ENCODE assay signal across 1 cellular context in the genomic region with DNA sequence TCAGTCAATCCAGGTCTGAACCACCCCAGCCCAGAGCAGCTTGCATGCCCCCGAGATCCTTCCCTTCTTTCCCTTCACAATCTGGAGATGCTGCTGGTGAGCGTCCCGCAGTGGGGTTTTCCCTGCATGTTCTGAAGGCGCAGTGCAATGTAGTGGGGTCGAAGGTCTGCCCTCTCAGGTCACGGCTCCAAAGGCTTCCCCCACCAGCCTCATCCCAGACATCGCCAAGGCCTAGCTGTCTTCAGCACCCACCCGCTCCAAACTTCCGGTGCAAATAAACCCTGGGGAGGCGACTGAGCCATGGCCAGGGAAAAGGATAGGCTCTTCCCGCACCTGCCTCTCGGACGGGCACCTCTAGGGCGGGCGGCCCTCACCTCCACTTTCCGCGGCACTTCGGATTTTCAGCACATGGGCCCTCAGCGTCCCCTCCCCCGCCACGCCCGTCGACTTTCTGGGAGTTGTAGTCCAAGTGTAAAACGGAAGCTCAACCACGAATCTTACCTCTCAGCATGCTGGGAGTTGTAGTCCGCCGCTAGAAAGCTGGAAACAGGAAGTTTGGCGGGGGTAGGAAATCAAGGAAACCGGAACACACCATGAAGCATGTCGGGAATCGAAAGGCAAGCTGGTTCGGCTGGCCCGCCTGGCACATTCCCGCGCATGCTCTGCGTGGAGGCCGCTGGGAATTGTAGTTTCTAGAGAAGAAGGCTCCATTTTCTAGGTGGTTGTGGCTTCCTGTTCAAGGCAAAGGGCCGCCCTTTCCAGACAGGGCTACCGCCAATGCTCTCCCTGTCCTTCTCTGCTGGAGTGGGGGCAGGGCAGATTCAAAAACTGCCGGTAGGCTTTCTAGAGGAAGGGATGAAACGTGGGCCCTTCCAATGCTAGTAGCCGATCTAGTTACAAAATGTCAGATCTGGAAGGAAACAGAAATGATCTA.
A peak's percentile ranks its signal among the peaks of the same experiment; 100 is the strongest.
TF ChIP-seq lines count a peak whose summit lies in the region.

A gene (minus strand): TSS at position 410 of the 934 bp plus-strand sequence. CDS start 2,384 bp downstream, outside the sequence.

TF ChIP-seq in K562, 482 proteins besides CTCF, POLR2A, EP300 and RAD21 (continued from another document and continues in another):
- TF ChIP-seq, protein P1, sequence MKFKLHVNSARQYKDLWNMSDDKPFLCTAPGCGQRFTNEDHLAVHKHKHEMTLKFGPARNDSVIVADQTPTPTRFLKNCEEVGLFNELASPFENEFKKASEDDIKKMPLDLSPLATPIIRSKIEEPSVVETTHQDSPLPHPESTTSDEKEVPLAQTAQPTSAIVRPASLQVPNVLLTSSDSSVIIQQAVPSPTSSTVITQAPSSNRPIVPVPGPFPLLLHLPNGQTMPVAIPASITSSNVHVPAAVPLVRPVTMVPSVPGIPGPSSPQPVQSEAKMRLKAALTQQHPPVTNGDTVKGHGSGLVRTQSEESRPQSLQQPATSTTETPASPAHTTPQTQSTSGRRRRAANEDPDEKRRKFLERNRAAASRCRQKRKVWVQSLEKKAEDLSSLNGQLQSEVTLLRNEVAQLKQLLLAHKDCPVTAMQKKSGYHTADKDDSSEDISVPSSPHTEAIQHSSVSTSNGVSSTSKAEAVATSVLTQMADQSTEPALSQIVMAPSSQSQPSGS (CRISPR knock-in tag; IDR thresholded peaks at IDR 0.05): no peak
- TF ChIP-seq HNRNPUL1 (IDR thresholded peaks at IDR 0.05; ENCODE audit: low read length) (no peak), FOS (IDR thresholded peaks at IDR 0.05; ENCODE audit: extremely low read depth, insufficient read length) (no peak), CREB1 (IDR thresholded peaks at IDR 0.05) (peak; percentile 78), CREB1 (CRISPR knock-in tag; IDR thresholded peaks at IDR 0.05) (peak; percentile 90), MBD2 (IDR thresholded peaks at IDR 0.05; ENCODE audit: borderline replicate concordance, low read depth) (peak; percentile 96), CBFA2T3 (IDR thresholded peaks at IDR 0.05) (no peak), ZNF584 (CRISPR knock-in tag; IDR thresholded peaks at IDR 0.05; ENCODE audit: low read depth) (peak; percentile 85; the same call in 1 of the 2 replicates), PHF21A (IDR thresholded peaks at IDR 0.05; ENCODE audit: borderline replicate concordance, low read depth) (no peak), ZNF224 (CRISPR knock-in tag; IDR thresholded peaks at IDR 0.05) (no peak), ZNF143 (CRISPR knock-in tag; IDR thresholded peaks at IDR 0.05) (peak; percentile 100), LCOR (CRISPR knock-in tag; IDR thresholded peaks at IDR 0.05) (peak; percentile 55; the same call in 1 of the 2 replicates), SMARCA5 (IDR thresholded peaks at IDR 0.05) (no peak), CBX3 (IDR thresholded peaks at IDR 0.05; ENCODE audit: borderline replicate concordance in 1 of 2, low read length in 2 of 2) (peak in 1 of 2 experiments; percentile 54; a peak in 1 of 3 replicates), CAMTA2 (CRISPR knock-in tag; conservative IDR thresholded peaks at IDR 0.05) (no peak), ZNF780A (CRISPR knock-in tag; IDR thresholded peaks at IDR 0.05) (no peak), LARP7 (IDR thresholded peaks at IDR 0.05) (peak; percentile 21; the same call in 1 of the 2 replicates), KDM1A (IDR thresholded peaks at IDR 0.05) (no peak), TBP (optimal IDR thresholded peaks at IDR 0.05; ENCODE audit: low read depth, low read length) (peak; percentile 6), HOXB6 (CRISPR knock-in tag; IDR thresholded peaks at IDR 0.05; ENCODE audit: borderline replicate concordance) (no peak), BCOR (IDR thresholded peaks at IDR 0.05) (no peak), RBM22 (IDR thresholded peaks at IDR 0.05; ENCODE audit: low read depth, low read length, poor library complexity, severe bottlenecking) (no peak), PRMT5 (CRISPR knock-in tag; IDR thresholded peaks at IDR 0.05) (no peak), ZNF764 (CRISPR knock-in tag; IDR thresholded peaks at IDR 0.05; ENCODE audit: low read depth) (no peak), PCBP1 (IDR thresholded peaks at IDR 0.05; ENCODE audit: low read depth, low read length, poor library complexity, severe bottlenecking) (no peak), POLR2AphosphoS5 (IDR thresholded peaks at IDR 0.05; ENCODE audit: control insufficient read depth, insufficient read depth, low read depth, low read length) (peak; percentile 77), SETDB1 (IDR thresholded peaks at IDR 0.05; ENCODE audit: low read length) (no peak), U2AF1 (optimal IDR thresholded peaks at IDR 0.05; ENCODE audit: low read depth, low read length) (no peak), RB1 (IDR thresholded peaks at IDR 0.05; ENCODE audit: low read depth) (peak; percentile 36; the same call in 1 of the 2 replicates), ZNF347 (CRISPR knock-in tag; IDR thresholded peaks at IDR 0.05; ENCODE audit: low read depth) (no peak), ETV5 (CRISPR knock-in tag; IDR thresholded peaks at IDR 0.05; ENCODE audit: low read depth) (peak; percentile 93; the same call in 1 of the 2 replicates), NFXL1 (CRISPR knock-in tag; IDR thresholded peaks at IDR 0.05) (no peak), SRSF7 (optimal IDR thresholded peaks at IDR 0.05; ENCODE audit: low read depth, low read length) (no peak), RBM17 (IDR thresholded peaks at IDR 0.05; ENCODE audit: borderline replicate concordance, low read depth, low read length) (no peak), ZBED1 (IDR thresholded peaks at IDR 0.05) (no peak; the same call in 1 of the 2 replicates), ZNF507 (tag; conservative IDR thresholded peaks at IDR 0.05) (no peak), SMAD2 (IDR thresholded peaks at IDR 0.05; ENCODE audit: low read depth, low read length) (no peak), ZNF77 (CRISPR knock-in tag; IDR thresholded peaks at IDR 0.05) (no peak), TCFL5 (CRISPR knock-in tag; conservative IDR thresholded peaks at IDR 0.05) (no peak), FOXA3 (CRISPR knock-in tag; conservative IDR thresholded peaks at IDR 0.05 in 1 of 2, IDR thresholded peaks at IDR 0.05 in 1 of 2) (no peak), ATF7 (IDR thresholded peaks at IDR 0.05) (peak; percentile 86), TAF15 (IDR thresholded peaks at IDR 0.05; ENCODE audit: low read depth, low read length) (no peak), ZNF184 (CRISPR knock-in tag; IDR thresholded peaks at IDR 0.05) (no peak), HMGN3 (IDR thresholded peaks at IDR 0.05; ENCODE audit: borderline replicate concordance, extremely low read depth, insufficient read length, low read depth, low read length) (no peak), MAFG (tag; conservative IDR thresholded peaks at IDR 0.05) (no peak), NFE2 (IDR thresholded peaks at IDR 0.05; ENCODE audit: low read depth) (0 out of 2 replicates have a peak, but pooled peaks have one; percentile 25), XRCC3 (IDR thresholded peaks at IDR 0.05) (no peak)
- TF ChIP-seq, protein P2, sequence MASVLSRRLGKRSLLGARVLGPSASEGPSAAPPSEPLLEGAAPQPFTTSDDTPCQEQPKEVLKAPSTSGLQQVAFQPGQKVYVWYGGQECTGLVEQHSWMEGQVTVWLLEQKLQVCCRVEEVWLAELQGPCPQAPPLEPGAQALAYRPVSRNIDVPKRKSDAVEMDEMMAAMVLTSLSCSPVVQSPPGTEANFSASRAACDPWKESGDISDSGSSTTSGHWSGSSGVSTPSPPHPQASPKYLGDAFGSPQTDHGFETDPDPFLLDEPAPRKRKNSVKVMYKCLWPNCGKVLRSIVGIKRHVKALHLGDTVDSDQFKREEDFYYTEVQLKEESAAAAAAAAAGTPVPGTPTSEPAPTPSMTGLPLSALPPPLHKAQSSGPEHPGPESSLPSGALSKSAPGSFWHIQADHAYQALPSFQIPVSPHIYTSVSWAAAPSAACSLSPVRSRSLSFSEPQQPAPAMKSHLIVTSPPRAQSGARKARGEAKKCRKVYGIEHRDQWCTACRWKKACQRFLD (CRISPR knock-in tag; IDR thresholded peaks at IDR 0.05): no peak
- TF ChIP-seq, protein P3, sequence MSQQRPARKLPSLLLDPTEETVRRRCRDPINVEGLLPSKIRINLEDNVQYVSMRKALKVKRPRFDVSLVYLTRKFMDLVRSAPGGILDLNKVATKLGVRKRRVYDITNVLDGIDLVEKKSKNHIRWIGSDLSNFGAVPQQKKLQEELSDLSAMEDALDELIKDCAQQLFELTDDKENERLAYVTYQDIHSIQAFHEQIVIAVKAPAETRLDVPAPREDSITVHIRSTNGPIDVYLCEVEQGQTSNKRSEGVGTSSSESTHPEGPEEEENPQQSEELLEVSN (IDR thresholded peaks at IDR 0.05; ENCODE audit: borderline replicate concordance in 1 of 2, extremely low read depth in 1 of 2, insufficient read depth in 1 of 2, insufficient read length in 1 of 2, low read depth in 1 of 2, low read length in 1 of 2, poor library complexity in 1 of 2, severe bottlenecking in 1 of 2): peak; percentile 88 to 94
- TF ChIP-seq, protein P4, sequence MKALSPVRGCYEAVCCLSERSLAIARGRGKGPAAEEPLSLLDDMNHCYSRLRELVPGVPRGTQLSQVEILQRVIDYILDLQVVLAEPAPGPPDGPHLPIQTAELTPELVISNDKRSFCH (CRISPR knock-in tag; IDR thresholded peaks at IDR 0.05): no peak
- TF ChIP-seq, protein P4 (tag; IDR thresholded peaks at IDR 0.05): peak; percentile 87
- TF ChIP-seq, protein P5, sequence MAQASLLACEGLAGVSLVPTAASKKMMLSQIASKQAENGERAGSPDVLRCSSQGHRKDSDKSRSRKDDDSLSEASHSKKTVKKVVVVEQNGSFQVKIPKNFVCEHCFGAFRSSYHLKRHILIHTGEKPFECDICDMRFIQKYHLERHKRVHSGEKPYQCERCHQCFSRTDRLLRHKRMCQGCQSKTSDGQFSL (CRISPR knock-in tag; IDR thresholded peaks at IDR 0.05): no peak
- TF ChIP-seq, protein P5 (tag; IDR thresholded peaks at IDR 0.05): no peak
- TF ChIP-seq, protein P6, sequence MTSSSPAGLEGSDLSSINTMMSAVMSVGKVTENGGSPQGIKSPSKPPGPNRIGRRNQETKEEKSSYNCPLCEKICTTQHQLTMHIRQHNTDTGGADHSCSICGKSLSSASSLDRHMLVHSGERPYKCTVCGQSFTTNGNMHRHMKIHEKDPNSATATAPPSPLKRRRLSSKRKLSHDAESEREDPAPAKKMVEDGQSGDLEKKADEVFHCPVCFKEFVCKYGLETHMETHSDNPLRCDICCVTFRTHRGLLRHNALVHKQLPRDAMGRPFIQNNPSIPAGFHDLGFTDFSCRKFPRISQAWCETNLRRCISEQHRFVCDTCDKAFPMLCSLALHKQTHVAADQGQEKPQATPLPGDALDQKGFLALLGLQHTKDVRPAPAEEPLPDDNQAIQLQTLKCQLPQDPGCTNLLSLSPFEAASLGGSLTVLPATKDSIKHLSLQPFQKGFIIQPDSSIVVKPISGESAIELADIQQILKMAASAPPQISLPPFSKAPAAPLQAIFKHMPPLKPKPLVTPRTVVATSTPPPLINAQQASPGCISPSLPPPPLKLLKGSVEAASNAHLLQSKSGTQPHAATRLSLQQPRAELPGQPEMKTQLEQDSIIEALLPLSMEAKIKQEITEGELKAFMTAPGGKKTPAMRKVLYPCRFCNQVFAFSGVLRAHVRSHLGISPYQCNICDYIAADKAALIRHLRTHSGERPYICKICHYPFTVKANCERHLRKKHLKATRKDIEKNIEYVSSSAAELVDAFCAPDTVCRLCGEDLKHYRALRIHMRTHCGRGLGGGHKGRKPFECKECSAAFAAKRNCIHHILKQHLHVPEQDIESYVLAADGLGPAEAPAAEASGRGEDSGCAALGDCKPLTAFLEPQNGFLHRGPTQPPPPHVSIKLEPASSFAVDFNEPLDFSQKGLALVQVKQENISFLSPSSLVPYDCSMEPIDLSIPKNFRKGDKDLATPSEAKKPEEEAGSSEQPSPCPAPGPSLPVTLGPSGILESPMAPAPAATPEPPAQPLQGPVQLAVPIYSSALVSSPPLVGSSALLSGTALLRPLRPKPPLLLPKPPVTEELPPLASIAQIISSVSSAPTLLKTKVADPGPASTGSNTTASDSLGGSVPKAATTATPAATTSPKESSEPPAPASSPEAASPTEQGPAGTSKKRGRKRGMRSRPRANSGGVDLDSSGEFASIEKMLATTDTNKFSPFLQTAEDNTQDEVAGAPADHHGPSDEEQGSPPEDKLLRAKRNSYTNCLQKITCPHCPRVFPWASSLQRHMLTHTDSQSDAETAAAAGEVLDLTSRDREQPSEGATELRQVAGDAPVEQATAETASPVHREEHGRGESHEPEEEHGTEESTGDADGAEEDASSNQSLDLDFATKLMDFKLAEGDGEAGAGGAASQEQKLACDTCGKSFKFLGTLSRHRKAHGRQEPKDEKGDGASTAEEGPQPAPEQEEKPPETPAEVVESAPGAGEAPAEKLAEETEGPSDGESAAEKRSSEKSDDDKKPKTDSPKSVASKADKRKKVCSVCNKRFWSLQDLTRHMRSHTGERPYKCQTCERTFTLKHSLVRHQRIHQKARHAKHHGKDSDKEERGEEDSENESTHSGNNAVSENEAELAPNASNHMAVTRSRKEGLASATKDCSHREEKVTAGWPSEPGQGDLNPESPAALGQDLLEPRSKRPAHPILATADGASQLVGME (CRISPR knock-in tag; IDR thresholded peaks at IDR 0.05): no peak
- TF ChIP-seq, protein P7, sequence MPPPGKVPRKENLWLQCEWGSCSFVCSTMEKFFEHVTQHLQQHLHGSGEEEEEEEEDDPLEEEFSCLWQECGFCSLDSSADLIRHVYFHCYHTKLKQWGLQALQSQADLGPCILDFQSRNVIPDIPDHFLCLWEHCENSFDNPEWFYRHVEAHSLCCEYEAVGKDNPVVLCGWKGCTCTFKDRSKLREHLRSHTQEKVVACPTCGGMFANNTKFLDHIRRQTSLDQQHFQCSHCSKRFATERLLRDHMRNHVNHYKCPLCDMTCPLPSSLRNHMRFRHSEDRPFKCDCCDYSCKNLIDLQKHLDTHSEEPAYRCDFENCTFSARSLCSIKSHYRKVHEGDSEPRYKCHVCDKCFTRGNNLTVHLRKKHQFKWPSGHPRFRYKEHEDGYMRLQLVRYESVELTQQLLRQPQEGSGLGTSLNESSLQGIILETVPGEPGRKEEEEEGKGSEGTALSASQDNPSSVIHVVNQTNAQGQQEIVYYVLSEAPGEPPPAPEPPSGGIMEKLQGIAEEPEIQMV (tag; conservative IDR thresholded peaks at IDR 0.05; ENCODE audit: low read depth): no peak
- TF ChIP-seq, protein P8, sequence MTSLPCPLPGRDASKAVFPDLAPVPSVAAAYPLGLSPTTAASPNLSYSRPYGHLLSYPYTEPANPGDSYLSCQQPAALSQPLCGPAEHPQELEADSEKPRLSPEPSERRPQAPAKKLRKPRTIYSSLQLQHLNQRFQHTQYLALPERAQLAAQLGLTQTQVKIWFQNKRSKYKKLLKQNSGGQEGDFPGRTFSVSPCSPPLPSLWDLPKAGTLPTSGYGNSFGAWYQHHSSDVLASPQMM (CRISPR knock-in tag; IDR thresholded peaks at IDR 0.05): no peak
- TF ChIP-seq, protein P9, sequence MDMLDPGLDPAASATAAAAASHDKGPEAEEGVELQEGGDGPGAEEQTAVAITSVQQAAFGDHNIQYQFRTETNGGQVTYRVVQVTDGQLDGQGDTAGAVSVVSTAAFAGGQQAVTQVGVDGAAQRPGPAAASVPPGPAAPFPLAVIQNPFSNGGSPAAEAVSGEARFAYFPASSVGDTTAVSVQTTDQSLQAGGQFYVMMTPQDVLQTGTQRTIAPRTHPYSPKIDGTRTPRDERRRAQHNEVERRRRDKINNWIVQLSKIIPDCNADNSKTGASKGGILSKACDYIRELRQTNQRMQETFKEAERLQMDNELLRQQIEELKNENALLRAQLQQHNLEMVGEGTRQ (CRISPR knock-in tag; IDR thresholded peaks at IDR 0.05): no peak
